Comparison of ENCODE assay signal across 26 cellular contexts in the genomic region with DNA sequence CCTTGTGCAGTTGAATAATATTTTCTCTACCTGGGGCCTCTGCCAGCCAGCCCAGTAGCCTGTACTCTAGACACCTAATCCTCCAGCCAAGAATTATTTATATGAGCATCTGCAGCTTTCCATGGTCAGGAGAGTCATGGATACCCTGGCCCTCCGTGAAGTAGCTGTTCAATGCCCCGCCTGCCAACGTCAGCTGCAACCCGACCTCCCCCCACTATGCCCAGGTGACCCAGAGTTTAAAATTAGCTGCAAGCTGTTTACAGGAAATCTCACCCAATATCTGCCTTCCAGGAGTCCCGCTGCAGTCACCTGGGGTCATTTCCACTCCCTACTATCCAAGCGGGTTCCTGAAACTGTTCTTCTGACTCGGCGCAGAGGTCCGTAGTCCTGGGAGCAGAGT. TPM values are rescaled to one million over a fixed set of nuclear protein-coding genes. Genes with fewer than 3 reads are reported as not detected.
"Had no signal": no experiment of that assay in that cellular context is flagged by ENCODE, and none has a peak within 500 bp of the region (broad histone marks: within the 10 kb centered on the region; RNA-seq: fewer than 3 reads in every experiment).

No MANE protein-coding gene starts in this region.

- H3K27ac ChIP-seq: brain microvascular endothelial cell, cardiac muscle cell, Peyer's patch, SJSA1 had no signal

- H3K4me3 ChIP-seq: cardiac muscle cell, Peyer's patch, SJSA1 had no signal

- H3K4me1 ChIP-seq: Peyer's patch, SJSA1 had no signal

- ATAC-seq: activated CD4-positive, CD25-positive, alpha-beta regulatory T cell treated with anti-CD3 and anti-CD28 coated beads, Interleukin-2, amount 50 U/mL, for 24 hours; activated CD8-positive, alpha-beta T cell treated with anti-CD3 and anti-CD28 coated beads for 36 hours; activated T-cell treated with anti-CD3 and anti-CD28 coated beads, Interleukin-2, amount 50 U/mL, for 72 hours had no signal

- DNase-seq: activated CD4-positive, alpha-beta T cell treated with anti-CD3 and anti-CD28 coated beads for 4 hours; activated CD8-positive, alpha-beta memory T cell treated with anti-CD3 and anti-CD28 coated beads, Interleukin-2, amount 50 U/mL, for 4 hours; activated CD8-positive, alpha-beta T cell treated with anti-CD3 and anti-CD28 coated beads for 36 hours; activated gamma-delta T cell treated with Interleukin-2 at 50 U/mL for 16 hours; activated naive CD4-positive, alpha-beta T cell treated with anti-CD3 and anti-CD28 coated beads, Interleukin-2, amount 10 ng/mL, durations not matched to agents 7 days and 5 days; activated naive CD8-positive, alpha-beta T cell treated with anti-CD3 and anti-CD28 coated beads for 36 hours; activated T-cell treated with anti-CD3 and anti-CD28 coated beads, Interleukin-2, amount 50 U/mL, for 72 hours; brain microvascular endothelial cell; KG1; NCI-H1092 treated with DMSO at 0.1 percent for 48 hours; NCI-H1417 treated with DMSO at 0.1 percent for 48 hours; NCI-H1694; NCI-H2081 treated with DMSO at 0.1 percent for 48 hours; NCI-H2171 treated with DMSO at 0.1 percent for 48 hours; NCI-H446; NCI-H526; NCI-H774; NK-92 treated with Interleukin-12 subunit alpha and Interleukin-12 subunit beta, amount 100 ng/mL, for 24 hours; Peyer's patch; SHP77 had no signal

- H3K9me3 ChIP-seq: Peyer's patch, SJSA1 had no signal

- H3K27me3 ChIP-seq: brain microvascular endothelial cell, cardiac muscle cell, Peyer's patch had no signal

- H3K36me3 ChIP-seq: brain microvascular endothelial cell, cardiac muscle cell, Peyer's patch, SJSA1 had no signal

RNA-seq across cellular contexts. Expression of gene SDR42E2, which starts 12.3 kb away (rescaled TPM):
- total RNA-seq: activated naive CD8-positive, alpha-beta T cell treated with anti-CD3 and anti-CD28 coated beads for 36 hours; LHCN-M2; M059J; Peyer's patch; SJSA1 had no signal
- polyA plus RNA-seq: adipose tissue, cardiac muscle cell had no signal
